In genomic region chr17:27293359-27293897, GRCh38 we compare ENCODE assay signal across 8 cellular contexts. TPM values are rescaled to one million over a fixed set of nuclear protein-coding genes. Genes with fewer than 3 reads are reported as not detected.
A peak's percentile ranks its signal among the peaks of the same experiment; 100 is the strongest.
DNase-seq lines count a peak whose midpoint lies in the region; ATAC-seq and TF ChIP-seq lines count a peak whose summit lies in the region.

No MANE protein-coding gene starts in this region.

- peak overlapping the region; percentile 89 to 99 (median 97) for H3K27ac Mint-ChIP-seq in IgD-negative memory B cell
- H3K27ac Mint-ChIP-seq in activated naive CD4-positive, alpha-beta T cell treated with anti-CD3 and anti-CD28 coated beads, Interleukin-2, amount 50 U/mL, for 72 hours: peak overlapping the region; percentile 100

- peak overlapping the region; percentile 95 to 99 (median 98) for H3K4me3 Mint-ChIP-seq in IgD-negative memory B cell

- peak overlapping the region in 2 of 3 donors; percentile 62 to 90 for H3K4me3 ChIP-seq in liver (ENCODE audit: low read depth in 1 of 3, low read length in 3 of 3)
- peak overlapping the region; percentile 92 for H3K4me3 ChIP-seq in thymus (ENCODE audit: low read length)

- TF ChIP-seq CTCF in liver (IDR thresholded peaks at IDR 0.05; ENCODE audit: low read depth, low read length, missing input control): no peak

- peak; percentile 5 for DNase-seq in AG08396 (ENCODE audit: low spot score)
- peak in 1 of 2 donors; percentile 6 for DNase-seq in activated naive CD4-positive, alpha-beta T cell treated with anti-CD3 and anti-CD28 coated beads, Interleukin-2, amount 50 U/mL, for 72 hours (ENCODE audit: low spot score in 2 of 2)
- DNase-seq in iPS-NIHi7 (ENCODE audit: extremely low spot score): no peak
- no peak for DNase-seq in NCI-H226

- no peaks in the 10 kb centered on the region for H3K9me3 Mint-ChIP-seq in IgD-negative memory B cell
- no peaks in the 10 kb centered on the region for H3K9me3 Mint-ChIP-seq in activated naive CD4-positive, alpha-beta T cell treated with anti-CD3 and anti-CD28 coated beads, Interleukin-2, amount 50 U/mL, for 72 hours

- no peaks in the 10 kb centered on the region for H3K36me3 ChIP-seq in liver (ENCODE audit: control insufficient read depth in 4 of 4, insufficient read depth in 3 of 4, low read depth in 1 of 4, low read length in 3 of 4)
- no peaks in the 10 kb centered on the region for H3K36me3 ChIP-seq in thymus (ENCODE audit: control insufficient read depth, insufficient read depth)

- no peaks in the 10 kb centered on the region for H3K9me3 ChIP-seq in liver (ENCODE audit: control insufficient read depth in 4 of 4, low read length in 3 of 4)
- H3K9me3 ChIP-seq in thymus (ENCODE audit: control insufficient read depth): no peaks in the 10 kb centered on the region

- no peak for ATAC-seq in activated naive CD4-positive, alpha-beta T cell treated with anti-CD3 and anti-CD28 coated beads, Interleukin-2, amount 50 U/mL, for 72 hours
- no peak for ATAC-seq in GM18909 (IDR thresholded peaks at IDR 0.05; ENCODE audit: poor library complexity, unreplicated experiment)

- H3K4me1 ChIP-seq in liver (ENCODE audit: control insufficient read depth in 4 of 4, insufficient read depth in 4 of 4, low read length in 3 of 4): peaks cover 2 to 5% (median 2%) of the 10 kb centered on the region in 4 donors
- peaks cover 10% of the 10 kb centered on the region for H3K4me1 ChIP-seq in thymus (ENCODE audit: control insufficient read depth, insufficient read depth, low read length)

- peak overlapping the region; percentile 81 to 95 for H3K9ac ChIP-seq in liver (ENCODE audit: low read depth in 1 of 2, low read length in 2 of 2)

- TF ChIP-seq RAD21 in liver (IDR thresholded peaks at IDR 0.05): no peak

- H3K27me3 ChIP-seq in liver (ENCODE audit: control insufficient read depth in 4 of 4, insufficient read depth in 4 of 4, low read length in 3 of 4): no peaks in the 10 kb centered on the region
- H3K27me3 ChIP-seq in thymus (ENCODE audit: control insufficient read depth, insufficient read depth): no peaks in the 10 kb centered on the region

- no peaks in the 10 kb centered on the region for H3K36me3 Mint-ChIP-seq in IgD-negative memory B cell
- H3K36me3 Mint-ChIP-seq in activated naive CD4-positive, alpha-beta T cell treated with anti-CD3 and anti-CD28 coated beads, Interleukin-2, amount 50 U/mL, for 72 hours: peaks cover 24 to 26% of the 10 kb centered on the region in 2 donors

- H3K27me3 Mint-ChIP-seq in IgD-negative memory B cell: no peaks in the 10 kb centered on the region

- 90% methylated on average over 15 of the region's 15 CpGs for WGBS in liver
- 92% methylated on average over 15 of the region's 15 CpGs for WGBS in thymus

- H3K27ac ChIP-seq in liver (ENCODE audit: low read depth in 1 of 2, low read length in 2 of 2) (peak overlapping the region; percentile 99 to 100), thymus (ENCODE audit: low read depth) (peak overlapping the region; percentile 99)

- peaks cover 25 to 27% (median 25%) of the 10 kb centered on the region in 3 donors for H3K4me1 Mint-ChIP-seq in IgD-negative memory B cell

TF ChIP-seq in liver, 16 proteins besides CTCF, POLR2A, EP300 and RAD21:
- TF ChIP-seq YY1 (IDR thresholded peaks at IDR 0.05) (no peak), MAX (IDR thresholded peaks at IDR 0.05) (no peak), REST (IDR thresholded peaks at IDR 0.05) (no peak)

RNA-seq across cellular contexts. Expression of gene WSB1, which starts 0.5 kb away (rescaled TPM):
- polyA plus RNA-seq in IgD-negative memory B cell (261 TPM), liver (10 to 100 TPM; 26.6 to 34.8 TPM), thymus (125 TPM)
- total RNA-seq in activated naive CD4-positive, alpha-beta T cell treated with anti-CD3 and anti-CD28 coated beads, Interleukin-2, amount 50 U/mL, for 72 hours: 100 to 1,000 TPM; 181 to 211 TPM
- total RNA-seq in liver: 10 to 100 TPM; 56.8 to 86.2 TPM
